1 cellular context compared by ENCODE assay signal in the genomic region with DNA sequence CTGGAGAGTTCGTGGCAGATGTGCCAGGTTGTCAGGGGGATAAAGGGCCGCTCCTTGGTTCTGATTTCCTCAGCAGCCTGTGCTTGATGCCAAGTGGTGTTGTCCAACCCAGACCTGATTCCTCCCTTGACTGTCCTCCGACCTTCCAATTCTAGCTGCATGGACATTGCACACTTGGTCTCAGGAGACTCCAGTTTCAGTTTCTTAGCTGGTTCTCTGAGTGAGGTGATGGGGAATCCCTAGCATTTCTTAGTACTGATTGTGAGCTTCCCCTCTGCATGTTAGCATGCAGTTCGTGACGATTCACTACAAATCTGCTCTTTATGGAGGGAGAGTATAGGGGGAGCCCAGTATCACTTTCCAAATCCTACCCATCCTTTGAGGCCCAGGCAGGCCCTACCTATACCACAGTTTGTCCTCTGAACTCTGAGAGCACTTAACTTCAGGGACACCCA.
TF ChIP-seq lines count a peak whose summit lies in the region.

No MANE protein-coding gene starts in this region.

TF ChIP-seq in HepG2, 621 proteins besides CTCF, POLR2A, EP300 and RAD21:
- TF ChIP-seq ZNF235 (CRISPR knock-in tag; IDR thresholded peaks at IDR 0.05; ENCODE audit: borderline replicate concordance) = no peak
- no peak for TF ChIP-seq ZZZ3 (CRISPR knock-in tag; IDR thresholded peaks at IDR 0.05; ENCODE audit: borderline replicate concordance)
- no peak for TF ChIP-seq ZNF816 (CRISPR knock-in tag; IDR thresholded peaks at IDR 0.05; ENCODE audit: borderline replicate concordance)
- TF ChIP-seq ZNF619 (CRISPR knock-in tag; IDR thresholded peaks at IDR 0.05) = no peak
- no peak for TF ChIP-seq NKX3-1 (CRISPR knock-in tag; IDR thresholded peaks at IDR 0.05)
- TF ChIP-seq ZKSCAN8 (CRISPR knock-in tag; IDR thresholded peaks at IDR 0.05; ENCODE audit: borderline replicate concordance) = no peak
- TF ChIP-seq ZNF616 (CRISPR knock-in tag; IDR thresholded peaks at IDR 0.05; ENCODE audit: low read depth) = no peak
- TF ChIP-seq RARG (CRISPR knock-in tag; IDR thresholded peaks at IDR 0.05; ENCODE audit: low read depth) = no peak
- no peak for TF ChIP-seq ZNF383 (CRISPR knock-in tag; IDR thresholded peaks at IDR 0.05; ENCODE audit: borderline replicate concordance)
- TF ChIP-seq POLR2AphosphoS5 (IDR thresholded peaks at IDR 0.05; ENCODE audit: low read depth, low read length) = no peak
- TF ChIP-seq ONECUT2 (CRISPR knock-in tag; IDR thresholded peaks at IDR 0.05) = no peak
- TF ChIP-seq ARID2 (CRISPR knock-in tag; IDR thresholded peaks at IDR 0.05; ENCODE audit: borderline replicate concordance) = no peak
- no peak for TF ChIP-seq FOSL2 (CRISPR knock-in tag; IDR thresholded peaks at IDR 0.05)
